Comparison of ENCODE assay signal across 8 cellular contexts in genomic region chr4:145177906-145178538, GRCh38. TPM values are rescaled to one million over a fixed set of nuclear protein-coding genes. Genes with fewer than 3 reads are reported as not detected.
DNase-seq lines count a peak whose midpoint lies in the region; ATAC-seq and TF ChIP-seq lines count a peak whose summit lies in the region.

No MANE protein-coding gene starts in this region.

- peaks cover 46% of the 10 kb centered on the region for H3K4me1 Mint-ChIP-seq in activated naive CD4-positive, alpha-beta T cell treated with anti-CD3 and anti-CD28 coated beads, Interleukin-2, amount 10 ng/mL, durations not matched to agents 7 days and 5 days
- peaks cover 36% of the 10 kb centered on the region for H3K4me1 Mint-ChIP-seq in nephron

- H3K9me3 ChIP-seq in SJSA1 (replicated peaks) (no peaks in the 10 kb centered on the region), endocrine pancreas (ENCODE audit: control insufficient read depth, low read length) (no peaks in the 10 kb centered on the region)

- H3K9ac ChIP-seq in endocrine pancreas (ENCODE audit: control insufficient read depth, insufficient read depth, low read length) = peak overlapping the region; percentile 84

- H3K27ac ChIP-seq in SJSA1 = peak overlapping the region; percentile 55

- peaks cover 11% of the 10 kb centered on the region; the same call in 1 of the 2 replicates for H3K36me3 ChIP-seq in SJSA1
- H3K36me3 ChIP-seq in endocrine pancreas (ENCODE audit: control insufficient read depth, insufficient read depth, low read length) = no peaks in the 10 kb centered on the region

- H3K4me3 ChIP-seq in SJSA1 = peak overlapping the region; percentile 68
- peak overlapping the region; percentile 96 for H3K4me3 ChIP-seq in endocrine pancreas (ENCODE audit: control insufficient read depth, insufficient read depth, low read length)

- TF ChIP-seq CTCF in nephron (IDR thresholded peaks at IDR 0.05; ENCODE audit: unreplicated experiment in 3 of 3) = no peak

- peaks cover 22% of the 10 kb centered on the region for H3K36me3 Mint-ChIP-seq in activated naive CD4-positive, alpha-beta T cell treated with anti-CD3 and anti-CD28 coated beads, Interleukin-2, amount 10 ng/mL, durations not matched to agents 7 days and 5 days
- H3K36me3 Mint-ChIP-seq in nephron (ENCODE audit: low read depth) = peaks cover 15% of the 10 kb centered on the region

- H3K4me1 ChIP-seq in SJSA1 (replicated peaks) (peaks cover 13% of the 10 kb centered on the region), endocrine pancreas (ENCODE audit: control insufficient read depth, insufficient read depth, low read length) (peaks cover 9% of the 10 kb centered on the region)

- ATAC-seq in HG02642 (IDR thresholded peaks at IDR 0.05; ENCODE audit: poor library complexity, unreplicated experiment) (no peak), GM21390 (IDR thresholded peaks at IDR 0.05; ENCODE audit: unreplicated experiment) (no peak), HG03521 (IDR thresholded peaks at IDR 0.05; ENCODE audit: unreplicated experiment) (no peak)

- peak overlapping the region; percentile 85 for H3K4me3 Mint-ChIP-seq in activated naive CD4-positive, alpha-beta T cell treated with anti-CD3 and anti-CD28 coated beads, Interleukin-2, amount 10 ng/mL, durations not matched to agents 7 days and 5 days
- peak overlapping the region; percentile 96 to 100 (median 98) for H3K4me3 Mint-ChIP-seq in nephron

- peak; percentile 24 for DNase-seq in activated naive CD4-positive, alpha-beta T cell treated with anti-CD3 and anti-CD28 coated beads, Interleukin-2, amount 10 ng/mL, durations not matched to agents 7 days and 5 days
- DNase-seq in activated naive CD4-positive, alpha-beta T cell treated with anti-CD3 and anti-CD28 coated beads, Interleukin-2, amount 50 U/mL, for 16 hours = no peak
- DNase-seq in SJSA1 (ENCODE audit: low read depth in 1 of 2, low spot score in 2 of 2) = peak in 1 of 2 experiments; percentile 55

- H3K27me3 ChIP-seq in SJSA1 (replicated peaks) (no peaks in the 10 kb centered on the region), endocrine pancreas (ENCODE audit: control insufficient read depth, insufficient read depth, low read length) (no peaks in the 10 kb centered on the region)

- no peaks in the 10 kb centered on the region for H3K27me3 Mint-ChIP-seq in activated naive CD4-positive, alpha-beta T cell treated with anti-CD3 and anti-CD28 coated beads, Interleukin-2, amount 10 ng/mL, durations not matched to agents 7 days and 5 days
- H3K27me3 Mint-ChIP-seq in nephron (ENCODE audit: low read depth) = no peaks in the 10 kb centered on the region

- H3K27ac Mint-ChIP-seq in activated naive CD4-positive, alpha-beta T cell treated with anti-CD3 and anti-CD28 coated beads, Interleukin-2, amount 10 ng/mL, durations not matched to agents 7 days and 5 days = peak overlapping the region; percentile 97
- H3K27ac Mint-ChIP-seq in nephron = peak overlapping the region; percentile 94 to 98 (median 98)

- H3K9me3 Mint-ChIP-seq in activated naive CD4-positive, alpha-beta T cell treated with anti-CD3 and anti-CD28 coated beads, Interleukin-2, amount 10 ng/mL, durations not matched to agents 7 days and 5 days = no peaks in the 10 kb centered on the region
- no peaks in the 10 kb centered on the region for H3K9me3 Mint-ChIP-seq in nephron

- CTCF ChIA-PET in activated naive CD4-positive, alpha-beta T cell treated with anti-CD3 and anti-CD28 coated beads, Interleukin-2, amount 10 ng/mL, durations not matched to agents 7 days and 5 days (lab: Charles Lee) = interaction anchor here (0.6 to 2.3 kb wide), 4 partner anchors 9 to 439 kb away, joined by 3 to 8 read pairs (median 4); partner anchors contain the start of genes ABCE1 and ANAPC10

RNA-seq across cellular contexts. Expression of gene OTUD4, which starts 2.4 kb away (rescaled TPM):
- total RNA-seq in SJSA1 (2014; rRNA removed; shearing (Covaris generic)) = 7.8 and 9.0 TPM in 2 replicates
